13 cellular contexts compared by ENCODE assay signal in genomic region chr4:153439831-153440230, GRCh38. TPM values are rescaled to one million over a fixed set of nuclear protein-coding genes. Genes with fewer than 3 reads are reported as not detected.
DNase-seq lines count a peak whose midpoint lies in the region; ATAC-seq and TF ChIP-seq lines count a peak whose summit lies in the region.
"Had no signal": no experiment of that assay in that cellular context is flagged by ENCODE, and none has a peak within 500 bp of the region (broad histone marks: within the 10 kb centered on the region; RNA-seq: fewer than 3 reads in every experiment).

No MANE protein-coding gene starts in this region.

- no peaks in the 10 kb centered on the region for H3K27me3 ChIP-seq in CD8-positive, alpha-beta T cell (ENCODE audit: insufficient read depth, low read length)
- no peaks in the 10 kb centered on the region for H3K27me3 ChIP-seq in effector memory CD4-positive, alpha-beta T cell (replicated peaks; ENCODE audit: control insufficient read depth, insufficient read depth, low read length, poor library complexity, severe bottlenecking)
- H3K27me3 ChIP-seq: heart right ventricle had no signal

- H3K4me1 Mint-ChIP-seq in CD8-positive, alpha-beta T cell (ENCODE audit: low read depth), result peaks cover 42% of the 10 kb centered on the region
- H3K4me1 Mint-ChIP-seq in MCF 10A (ENCODE audit: insufficient read depth, unreplicated experiment), result no peaks in the 10 kb centered on the region

- no peaks in the 10 kb centered on the region for H3K36me3 Mint-ChIP-seq in CD8-positive, alpha-beta T cell
- peaks cover 6% of the 10 kb centered on the region for H3K36me3 Mint-ChIP-seq in MCF 10A (ENCODE audit: insufficient read depth, unreplicated experiment)

- TF ChIP-seq CTCF in CD8-positive, alpha-beta T cell (IDR thresholded peaks at IDR 0.05), result no peak
- TF ChIP-seq CTCF in MCF 10A (IDR thresholded peaks at IDR 0.05; ENCODE audit: unreplicated experiment), result no peak

- H3K27me3 Mint-ChIP-seq in CD8-positive, alpha-beta T cell (ENCODE audit: low read depth), result no peaks in the 10 kb centered on the region
- H3K27me3 Mint-ChIP-seq in MCF 10A (ENCODE audit: insufficient read depth, unreplicated experiment), result no peaks in the 10 kb centered on the region

- peak overlapping the region; percentile 80 for H3K4me3 Mint-ChIP-seq in CD8-positive, alpha-beta T cell
- H3K4me3 Mint-ChIP-seq in MCF 10A (ENCODE audit: unreplicated experiment), result no peak overlapping the region

- peaks cover 28% of the 10 kb centered on the region for H3K4me1 ChIP-seq in CD8-positive, alpha-beta T cell (ENCODE audit: insufficient read depth, low read length)
- peaks cover 9% of the 10 kb centered on the region for H3K4me1 ChIP-seq in effector memory CD4-positive, alpha-beta T cell (ENCODE audit: control insufficient read depth, insufficient read depth, low read length, poor library complexity, severe bottlenecking)
- H3K4me1 ChIP-seq: left ventricle myocardium inferior had no signal

- BruUV-seq in MCF 10A (replicated peaks; lab: Mats Ljungman, UMichigan), result no TSS peak

- intact Hi-C loops in CD8-positive, alpha-beta T cell (cut with DNase I, micrococcal nuclease), result loop anchor here in 1 of 2 experiments (1.0 to 5.0 kb wide), 4 partner anchors 7 to 298 kb away; partner anchors contain the start of gene MND1
- intact Hi-C loops in MCF 10A (cut with micrococcal nuclease), result no loop called here

- ATAC-seq in CD8-positive, alpha-beta T cell, result peak; percentile 2
- peak; percentile 22 for ATAC-seq in GM19035 (IDR thresholded peaks at IDR 0.05; ENCODE audit: unreplicated experiment)
- peak; percentile 1 for ATAC-seq in HG03432 (IDR thresholded peaks at IDR 0.05; ENCODE audit: unreplicated experiment)
- no peak for ATAC-seq in HG02678 (IDR thresholded peaks at IDR 0.05; ENCODE audit: unreplicated experiment)

- no peak overlapping the region for H3K4me3 ChIP-seq in CD8-positive, alpha-beta T cell (ENCODE audit: low read depth, low read length)
- H3K4me3 ChIP-seq in effector memory CD4-positive, alpha-beta T cell (ENCODE audit: insufficient read depth, low read depth, low read length, poor library complexity, severe bottlenecking), result no peak overlapping the region

- H3K36me3 ChIP-seq in CD8-positive, alpha-beta T cell (ENCODE audit: insufficient read depth, low read length), result no peaks in the 10 kb centered on the region
- no peaks in the 10 kb centered on the region for H3K36me3 ChIP-seq in effector memory CD4-positive, alpha-beta T cell (ENCODE audit: control insufficient read depth, insufficient read depth, low read length)
- H3K36me3 ChIP-seq: heart right ventricle, left ventricle myocardium inferior had no signal

- DNase-seq in CD8-positive, alpha-beta T cell, result no peak
- no peak for DNase-seq in effector memory CD4-positive, alpha-beta T cell
- DNase-seq in SW480 (ENCODE audit: low spot score) (no peak), MCF 10A (ENCODE audit: unreplicated experiment) (no peak)
- no peak for DNase-seq in stimulated activated CD4-positive, alpha-beta T cell treated with anti-CD3 and anti-CD28 coated beads, Interleukin-4, amount 100 ng/mL, for 1 hour
- DNase-seq: GF-D8, heart right ventricle, left ventricle myocardium inferior, NCI-H345, occipital lobe had no signal

- H3K9me3 Mint-ChIP-seq in CD8-positive, alpha-beta T cell, result no peaks in the 10 kb centered on the region
- no peaks in the 10 kb centered on the region for H3K9me3 Mint-ChIP-seq in MCF 10A (ENCODE audit: unreplicated experiment)

- POLR2A ChIA-PET in CD8-positive, alpha-beta T cell (lab: Charles Lee), result interaction anchor here (1.0 to 1.2 kb wide), 2 partner anchors 13 to 26 kb away, joined by 4 to 5 read pairs; partner anchors contain the start of gene TMEM131L
- POLR2A ChIA-PET in MCF 10A (lab: Yijun Ruan, JAX), result no interaction called here

- H3K9me3 ChIP-seq in CD8-positive, alpha-beta T cell (ENCODE audit: low read length), result no peaks in the 10 kb centered on the region
- no peaks in the 10 kb centered on the region for H3K9me3 ChIP-seq in effector memory CD4-positive, alpha-beta T cell (ENCODE audit: control insufficient read depth, low read length)
- H3K9me3 ChIP-seq: heart right ventricle, left ventricle myocardium inferior had no signal

- no peak overlapping the region for H3K27ac ChIP-seq in CD8-positive, alpha-beta T cell (ENCODE audit: low read depth, low read length)
- peak overlapping the region; percentile 71 for H3K27ac ChIP-seq in effector memory CD4-positive, alpha-beta T cell (ENCODE audit: insufficient read depth, low read length, poor library complexity, severe bottlenecking)

- H3K27ac Mint-ChIP-seq in CD8-positive, alpha-beta T cell, result no peak overlapping the region
- no peak overlapping the region for H3K27ac Mint-ChIP-seq in MCF 10A (ENCODE audit: low read depth, unreplicated experiment)

- CTCF ChIA-PET in CD8-positive, alpha-beta T cell (lab: Charles Lee), result interaction anchor here (1.0 to 3.4 kb wide), 3 partner anchors 59 to 134 kb away, joined by 3 to 20 read pairs (median 4); no protein-coding TSS in a partner anchor
- CTCF ChIA-PET in MCF 10A (lab: Yijun Ruan, JAX), result interaction anchor here (0.8 kb wide), 1 partner anchor 37 kb away, joined by 3 read pairs; no protein-coding TSS in a partner anchor

RNA-seq across cellular contexts. Expression of gene TMEM131L, which starts 26.3 kb away (rescaled TPM):
- total RNA-seq in CD8-positive, alpha-beta T cell, result 10 to 100 TPM; 80.8 to 83.1 TPM
- total RNA-seq in MCF 10A (2022), result 7.8 and 10.1 TPM in 2 replicates
